In the genomic region with DNA sequence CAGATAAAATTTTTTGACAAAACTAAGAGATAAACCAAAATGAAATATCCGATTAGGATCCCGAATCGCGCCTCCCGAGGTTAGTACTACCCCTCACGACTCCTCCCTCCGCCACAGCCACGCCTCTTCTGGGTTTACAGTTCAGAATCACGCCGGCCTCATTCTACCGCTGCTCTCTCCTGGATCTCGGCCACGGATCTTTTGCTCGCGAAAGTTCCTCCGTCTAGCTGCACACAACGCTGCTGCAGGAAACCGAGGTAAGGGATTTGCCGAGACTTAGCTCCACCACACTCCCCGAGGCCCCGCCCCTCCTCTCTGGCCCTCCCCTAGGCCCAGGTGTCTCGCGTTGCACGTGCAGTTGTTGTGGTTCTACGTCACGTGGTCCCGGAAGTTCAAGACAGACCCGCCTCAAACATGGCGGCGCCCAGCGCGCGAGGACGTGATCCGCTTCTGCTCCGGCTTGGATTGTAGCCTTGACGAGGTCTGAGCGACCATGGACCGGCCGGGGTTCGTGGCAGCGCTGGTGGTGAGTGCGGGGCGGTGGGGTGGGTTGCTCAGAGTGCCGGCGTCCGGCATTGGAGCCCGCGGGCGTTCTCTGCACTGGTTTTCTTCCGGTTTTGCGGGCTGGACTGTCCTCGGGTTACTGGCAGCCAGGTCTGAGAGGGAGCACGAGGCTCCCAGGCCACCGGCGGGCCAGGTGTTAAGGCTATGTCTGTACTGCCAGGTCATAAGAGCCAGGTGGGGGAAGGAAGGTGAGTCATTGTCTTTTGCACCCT, we compare ENCODE assay signal across 8 cellular contexts. TPM values are rescaled to one million over a fixed set of nuclear protein-coding genes. Genes with fewer than 3 reads are reported as not detected.
A peak's percentile ranks its signal among the peaks of the same experiment; 100 is the strongest.
DNase-seq lines count a peak whose midpoint lies in the region; TF ChIP-seq lines count a peak whose summit lies in the region.

A gene with protein sequence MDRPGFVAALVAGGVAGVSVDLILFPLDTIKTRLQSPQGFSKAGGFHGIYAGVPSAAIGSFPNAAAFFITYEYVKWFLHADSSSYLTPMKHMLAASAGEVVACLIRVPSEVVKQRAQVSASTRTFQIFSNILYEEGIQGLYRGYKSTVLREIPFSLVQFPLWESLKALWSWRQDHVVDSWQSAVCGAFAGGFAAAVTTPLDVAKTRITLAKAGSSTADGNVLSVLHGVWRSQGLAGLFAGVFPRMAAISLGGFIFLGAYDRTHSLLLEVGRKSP (plus strand): TSS at position 400 of the 776 bp plus-strand sequence. CDS start 94 bp downstream, at position 494.

- peak within 1 kb of the TSS; percentile 89 to 94 (median 93) for H3K4me3 Mint-ChIP-seq in nephron
- peak within 1 kb of the TSS; percentile 98 for H3K4me3 Mint-ChIP-seq in stimulated activated naive CD8-positive, alpha-beta T cell treated with anti-CD3 and anti-CD28 coated beads, Interleukin-15, Interleukin-2, amounts not matched to agents 100 ng/mL and 50 ng/mL, for 24 hours

- peaks cover 13% of the 10 kb centered on the region for H3K4me1 Mint-ChIP-seq in nephron
- H3K4me1 Mint-ChIP-seq in stimulated activated naive CD8-positive, alpha-beta T cell treated with anti-CD3 and anti-CD28 coated beads, Interleukin-15, Interleukin-2, amounts not matched to agents 100 ng/mL and 50 ng/mL, for 24 hours (ENCODE audit: low read depth), result peaks cover 54% of the 10 kb centered on the region

- no peaks in the 10 kb centered on the region for H3K36me3 ChIP-seq in H7 (replicated peaks; ENCODE audit: control insufficient read depth, insufficient read depth, low read length)

- TF ChIP-seq CTCF in fibroblast of pulmonary artery (IDR thresholded peaks at IDR 0.05; ENCODE audit: low read length, missing control alignments) (no peak), nephron (IDR thresholded peaks at IDR 0.05; ENCODE audit: unreplicated experiment in 3 of 3) (no peak)

- peaks cover 10% of the 10 kb centered on the region for H3K36me3 Mint-ChIP-seq in nephron (ENCODE audit: low read depth)
- H3K36me3 Mint-ChIP-seq in stimulated activated naive CD8-positive, alpha-beta T cell treated with anti-CD3 and anti-CD28 coated beads, Interleukin-15, Interleukin-2, amounts not matched to agents 100 ng/mL and 50 ng/mL, for 24 hours (ENCODE audit: low read depth), result peaks cover 45% of the 10 kb centered on the region

- H3K9me3 Mint-ChIP-seq in nephron, result no peaks in the 10 kb centered on the region
- peaks cover 9% of the 10 kb centered on the region for H3K9me3 Mint-ChIP-seq in stimulated activated naive CD8-positive, alpha-beta T cell treated with anti-CD3 and anti-CD28 coated beads, Interleukin-15, Interleukin-2, amounts not matched to agents 100 ng/mL and 50 ng/mL, for 24 hours

- H3K27ac Mint-ChIP-seq in nephron, result peak within 1 kb of the TSS; percentile 44 to 87 (median 61)
- H3K27ac Mint-ChIP-seq in stimulated activated naive CD8-positive, alpha-beta T cell treated with anti-CD3 and anti-CD28 coated beads, Interleukin-15, Interleukin-2, amounts not matched to agents 100 ng/mL and 50 ng/mL, for 24 hours, result peak within 1 kb of the TSS; percentile 97

- DNase-seq in ELF-1 (ENCODE audit: low read depth, low spot score) (peak; percentile 96), H7 (peak; percentile 93), M059J (ENCODE audit: low read depth) (peak; percentile 91), SHP77 (lab: John Stamatoyannopoulos, UW) (peak; percentile 95 to 96), fibroblast of pulmonary artery (ENCODE audit: low read depth) (peak; percentile 98)
- peak; percentile 96 for DNase-seq in activated effector memory CD4-positive, alpha-beta T cell treated with Interleukin-2 at 50 U/mL for 16 hours

- peaks cover 1% of the 10 kb centered on the region; the same call in 1 of the 2 replicates for H3K27me3 ChIP-seq in H7 (ENCODE audit: control insufficient read depth, insufficient read depth, low read length)

- peaks cover 8% of the 10 kb centered on the region for H3K27me3 Mint-ChIP-seq in nephron (ENCODE audit: low read depth)
- no peaks in the 10 kb centered on the region for H3K27me3 Mint-ChIP-seq in stimulated activated naive CD8-positive, alpha-beta T cell treated with anti-CD3 and anti-CD28 coated beads, Interleukin-15, Interleukin-2, amounts not matched to agents 100 ng/mL and 50 ng/mL, for 24 hours

- H3K4me3 ChIP-seq in H7 (ENCODE audit: insufficient read depth, low read depth, low read length) (peak within 1 kb of the TSS; percentile 65), fibroblast of pulmonary artery (replicated peaks; ENCODE audit: low read depth, low read length) (peak within 1 kb of the TSS; percentile 74)

RNA-seq across cellular contexts. Expression of the gene that starts here (rescaled TPM):
- total RNA-seq in H7 (2014; rRNA removed; shearing (Covaris generic)), result 26.5 and 29.1 TPM in 2 replicates
- 6.5 and 12.6 TPM in 2 replicates for total RNA-seq in M059J (2014; rRNA removed; shearing (Covaris generic))

Comparison
In these comparisons a context has a peak if more than half of its experiments do, and no peak if none do; other contexts are left out.
1. Peak in every context shown above with its lines: DNase-seq and H3K4me3 ChIP-seq.